1 cellular context compared by ENCODE assay signal in genomic region chr7:24779283-24779655, GRCh38.
TF ChIP-seq lines count a peak whose summit lies in the region.

No MANE protein-coding gene starts in this region.

TF ChIP-seq in GM12878, 131 proteins besides CTCF, POLR2A, EP300 and RAD21 (continued from another document):
- TF ChIP-seq ATF2 (IDR thresholded peaks at IDR 0.05; ENCODE audit: low read length) (0 out of 2 replicates have a peak, but pooled peaks have one; percentile 2), SPI1 (IDR thresholded peaks at IDR 0.05; ENCODE audit: borderline replicate concordance, insufficient read depth, low read depth, low read length) (0 out of 2 replicates have a peak, but pooled peaks have one; percentile 35), NFIC (IDR thresholded peaks at IDR 0.05; ENCODE audit: low read depth, low read length) (peak; percentile 2; the same call in 1 of the 2 replicates)
